In the genomic region with DNA sequence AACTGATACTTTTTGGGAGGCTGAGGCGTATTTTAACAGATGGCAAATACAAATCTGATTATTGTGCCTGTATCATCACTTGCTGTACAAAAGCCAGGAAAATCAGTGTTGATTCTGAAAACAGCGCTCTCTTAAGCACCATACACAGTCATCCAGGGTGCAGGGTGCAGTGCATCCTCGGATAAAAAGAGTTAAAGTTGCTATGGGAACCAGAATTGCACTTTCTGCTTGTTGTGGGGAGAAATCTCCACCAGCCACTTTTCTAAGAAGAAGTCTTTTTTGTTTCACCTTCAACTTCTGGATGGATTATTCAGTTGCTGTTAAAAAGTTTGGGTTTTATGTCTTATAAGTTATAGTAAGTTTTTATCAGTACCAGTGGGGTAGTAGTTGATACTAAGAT, we compare ENCODE assay signal across 13 cellular contexts. TPM values are rescaled to one million over a fixed set of nuclear protein-coding genes. Genes with fewer than 3 reads are reported as not detected.
DNase-seq lines count a peak whose midpoint lies in the region; ATAC-seq and TF ChIP-seq lines count a peak whose summit lies in the region.
"Had no signal": no experiment of that assay in that cellular context is flagged by ENCODE, and none has a peak within 500 bp of the region (broad histone marks: within the 10 kb centered on the region; RNA-seq: fewer than 3 reads in every experiment).

No MANE protein-coding gene starts in this region.

- H3K4me1 ChIP-seq in right cardiac atrium (ENCODE audit: control insufficient read depth, insufficient read depth, low read length) (peaks cover 4% of the 10 kb centered on the region), colonic mucosa (no peaks in the 10 kb centered on the region)

- peak overlapping the region in 1 of 3 experiments; percentile 27 for H3K27ac Mint-ChIP-seq in nephron
- H3K27ac Mint-ChIP-seq: activated naive CD4-positive, alpha-beta T cell treated with anti-CD3 and anti-CD28 coated beads, Interleukin-2, amount 10 ng/mL, durations not matched to agents 7 days and 5 days had no signal

- DNase-seq in right cardiac atrium (no peak), Right ventricle myocardium superior (no peak), colonic mucosa (no peak), T-helper 9 cell (no peak), DMS153 (lab: John Stamatoyannopoulos, UW) (no peak)
- DNase-seq: activated naive CD4-positive, alpha-beta T cell treated with anti-CD3 and anti-CD28 coated beads, Interleukin-2, amount 10 ng/mL, durations not matched to agents 7 days and 5 days; effector memory CD4-positive, alpha-beta T cell; Karpas-422; pancreas; SHP77 treated with DMSO at 0.1 percent for 48 hours had no signal

- no peaks in the 10 kb centered on the region for H3K9me3 Mint-ChIP-seq in nephron
- H3K9me3 Mint-ChIP-seq: activated naive CD4-positive, alpha-beta T cell treated with anti-CD3 and anti-CD28 coated beads, Interleukin-2, amount 10 ng/mL, durations not matched to agents 7 days and 5 days had no signal

- H3K4me1 Mint-ChIP-seq in nephron, result peaks cover 63% of the 10 kb centered on the region

- peak overlapping the region; percentile 29 for H3K4me3 ChIP-seq in right cardiac atrium (ENCODE audit: low read length)
- peak overlapping the region; percentile 5 for H3K4me3 ChIP-seq in colonic mucosa

- H3K27ac ChIP-seq in right cardiac atrium (ENCODE audit: low read length) (no peak overlapping the region), colonic mucosa (no peak overlapping the region)
- H3K27ac ChIP-seq: pancreas had no signal

- 26% methylated on average over 3 of the region's 3 CpGs for WGBS in right cardiac atrium

- H3K9ac ChIP-seq in colonic mucosa (ENCODE audit: low read depth in 2 of 2, low read length in 2 of 2), result no peak overlapping the region

- ATAC-seq in right cardiac atrium, result no peak
- ATAC-seq in Right ventricle myocardium superior (ENCODE audit: poor library complexity), result no peak
- ATAC-seq in GM19395 (IDR thresholded peaks at IDR 0.05; ENCODE audit: unreplicated experiment), result no peak
- no peak for ATAC-seq in HG02798 (IDR thresholded peaks at IDR 0.05; ENCODE audit: poor library complexity, unreplicated experiment)
- ATAC-seq: pancreas had no signal

- TF ChIP-seq CTCF in colonic mucosa (IDR thresholded peaks at IDR 0.05) (no peak), nephron (IDR thresholded peaks at IDR 0.05; ENCODE audit: unreplicated experiment in 3 of 3) (no peak)

- H3K4me3 Mint-ChIP-seq in nephron, result peak overlapping the region; percentile 29 to 40 (median 35)
- H3K4me3 Mint-ChIP-seq: activated naive CD4-positive, alpha-beta T cell treated with anti-CD3 and anti-CD28 coated beads, Interleukin-2, amount 10 ng/mL, durations not matched to agents 7 days and 5 days had no signal

- no peaks in the 10 kb centered on the region for H3K27me3 Mint-ChIP-seq in nephron (ENCODE audit: low read depth)

- no peaks in the 10 kb centered on the region for H3K9me3 ChIP-seq in right cardiac atrium (ENCODE audit: control insufficient read depth, low read length)
- no peaks in the 10 kb centered on the region for H3K9me3 ChIP-seq in colonic mucosa
- H3K9me3 ChIP-seq: pancreas had no signal

- intact Hi-C loops in right cardiac atrium (cut with DNase I) (loop anchor here in 2 of 4 donors (10.0 kb wide), 3 partner anchors 62 to 198 kb away; no protein-coding TSS in a partner anchor), Right ventricle myocardium superior (cut with DNase I) (loop anchor here (10.0 kb wide), 1 partner anchor 68 kb away; no protein-coding TSS in a partner anchor), colonic mucosa (cut with DNase I) (no loop called here)

- no peaks in the 10 kb centered on the region for H3K36me3 ChIP-seq in colonic mucosa
- H3K36me3 ChIP-seq: pancreas had no signal

- peaks cover 10% of the 10 kb centered on the region for H3K36me3 Mint-ChIP-seq in nephron (ENCODE audit: low read depth)
- H3K36me3 Mint-ChIP-seq: activated naive CD4-positive, alpha-beta T cell treated with anti-CD3 and anti-CD28 coated beads, Interleukin-2, amount 10 ng/mL, durations not matched to agents 7 days and 5 days had no signal

- H3K27me3 ChIP-seq in right cardiac atrium (ENCODE audit: control insufficient read depth, insufficient read depth) (no peaks in the 10 kb centered on the region), colonic mucosa (no peaks in the 10 kb centered on the region)
- H3K27me3 ChIP-seq: pancreas had no signal

RNA-seq across cellular contexts. Expression of a gene that starts 3.8 kb away (rescaled TPM):
- 100 to 1,000 TPM in 2 of 4 donors, 10 to 100 TPM in 2; 87.1 to 130 (median 112) TPM for total RNA-seq in right cardiac atrium
- polyA plus RNA-seq in right cardiac atrium, result 40.3 TPM
- total RNA-seq in Right ventricle myocardium superior, result 87.5 TPM
- total RNA-seq in colonic mucosa, result 10 to 100 TPM; 28.0 to 54.6 TPM
